ENCODE assay signal across 22 cellular contexts in genomic region chr16:65318138-65318537, GRCh38.
DNase-seq lines count a peak whose midpoint lies in the region; ATAC-seq and TF ChIP-seq lines count a peak whose summit lies in the region.
"Had no signal": no experiment of that assay in that cellular context is flagged by ENCODE, and none has a peak within 500 bp of the region (broad histone marks: within the 10 kb centered on the region; RNA-seq: fewer than 3 reads in every experiment).

No MANE protein-coding gene starts in this region.

- 0 out of 3 replicates have a peak overlapping the region, but pooled peaks have one; percentile 20 for H2BK15ac ChIP-seq in IMR-90 (ENCODE audit: low read depth, low read length)

- no peak overlapping the region for H3K23ac ChIP-seq in IMR-90 (ENCODE audit: low read depth, low read length)

- 0 out of 2 replicates have a peak overlapping the region, but pooled peaks have one; percentile 7 for H2AK5ac ChIP-seq in IMR-90 (ENCODE audit: low read depth, low read length)

- H3K27me3 ChIP-seq in IMR-90 (ENCODE audit: control insufficient read depth, insufficient read depth, low read length) (no peaks in the 10 kb centered on the region), body of pancreas (no peaks in the 10 kb centered on the region)
- H3K27me3 ChIP-seq: tibial nerve had no signal

- H3K4ac ChIP-seq in IMR-90 (ENCODE audit: low read depth, low read length) = no peak overlapping the region

- no peak overlapping the region for H3K18ac ChIP-seq in IMR-90 (ENCODE audit: low read depth, low read length)

- H2BK20ac ChIP-seq in IMR-90 (ENCODE audit: low read depth, low read length) = no peak overlapping the region

- no peak overlapping the region for H3K9ac ChIP-seq in IMR-90 (ENCODE audit: low read depth, low read length)

- H3K56ac ChIP-seq in IMR-90 (ENCODE audit: extremely low read depth, insufficient read depth, low read length) = no peak overlapping the region

- H3K9me3 ChIP-seq in IMR-90 (ENCODE audit: control insufficient read depth, insufficient read depth, low read length) (peaks cover 6% of the 10 kb centered on the region), body of pancreas (no peaks in the 10 kb centered on the region)
- H3K9me3 ChIP-seq: lower lobe of right lung, tibial nerve had no signal

- no peaks in the 10 kb centered on the region for H4K20me1 ChIP-seq in IMR-90 (ENCODE audit: insufficient read depth, low read length)

- H3K14ac ChIP-seq in IMR-90 (replicated peaks; ENCODE audit: low read depth, low read length) = 0 out of 2 replicates have a peak overlapping the region, but pooled peaks have one; percentile 13

- H2AK9ac ChIP-seq in IMR-90 (replicated peaks; ENCODE audit: low read depth, low read length, poor library complexity) = no peak overlapping the region

- H3K4me3 ChIP-seq in AG10803 (ENCODE audit: low read length) (no peak overlapping the region), IMR-90 (ENCODE audit: insufficient read depth, low read depth, low read length) (no peak overlapping the region), astrocyte of the cerebellum (ENCODE audit: low read depth, low read length) (no peak overlapping the region), body of pancreas (no peak overlapping the region)
- H3K4me3 ChIP-seq: coronary artery, lower lobe of right lung, tibial nerve had no signal

- WGBS in IMR-90 (ENCODE audit: extremely low coverage in 2 of 2, insufficient read length in 1 of 2), 2 experiments = 65% methylated on average over 3 of the region's 9 CpGs; no CpG with 5 or more reads in 1 of the 2 experiments
- 30 to 46% methylated on average over 9 of the region's 9 CpGs for WGBS in body of pancreas, 2 donors

- no peak overlapping the region for H4K91ac ChIP-seq in IMR-90 (ENCODE audit: insufficient read depth, low read depth, low read length)

- no peak overlapping the region for H3K4me2 ChIP-seq in IMR-90 (ENCODE audit: low read depth, low read length)

- POLR2A ChIA-PET in IMR-90 (lab: Charles Lee; ENCODE audit: unreplicated experiment) = no interaction called here

- dilution Hi-C loops in IMR-90 (cut with HindIII; ENCODE audit: low sequenced_read_pairs, unreplicated experiment) = no loop called here

- H3K9me1 ChIP-seq in IMR-90 (ENCODE audit: insufficient read depth, low read length) = peaks cover 6% of the 10 kb centered on the region

- TF ChIP-seq CTCF in AG10803 (conservative IDR thresholded peaks at IDR 0.05; ENCODE audit: low read length) (no peak), IMR-90 (conservative IDR thresholded peaks at IDR 0.05; ENCODE audit: low read depth, low read length) (no peak), astrocyte of the cerebellum (IDR thresholded peaks at IDR 0.05; ENCODE audit: low read depth, low read length, missing control alignments) (no peak), body of pancreas (IDR thresholded peaks at IDR 0.05) (no peak)

- ATAC-seq in IMR-90 (ENCODE audit: low read depth) = no peak; the same call in 1 of the 2 replicates
- ATAC-seq in body of pancreas = no peak
- ATAC-seq: lower lobe of right lung; natural killer cell; stimulated activated memory B cell treated with anti-CD40 and anti-IgM and Interleukin-4, amounts not matched to agents 10 μg/mL and 1 μg/mL and 100 μg/mL, for 72 hours had no signal

- CTCF ChIA-PET in IMR-90 (lab: Yijun Ruan, JAX) = no interaction called here

- BruUV-seq in IMR-90 (replicated peaks; lab: Mats Ljungman, UMichigan) = no TSS peak

- no peak for TF ChIP-seq RAD21 in IMR-90 (IDR thresholded peaks at IDR 0.05; ENCODE audit: low read length)

- no peak overlapping the region for H4K8ac ChIP-seq in IMR-90 (ENCODE audit: low read depth in 2 of 2, low read length in 2 of 2)

- peaks cover 10% of the 10 kb centered on the region for H3K4me1 ChIP-seq in IMR-90 (ENCODE audit: control insufficient read depth, insufficient read depth, low read length)
- no peaks in the 10 kb centered on the region for H3K4me1 ChIP-seq in body of pancreas
- H3K4me1 ChIP-seq: lower lobe of right lung had no signal

- no peak for TF ChIP-seq POLR2A in IMR-90 (IDR thresholded peaks at IDR 0.05; ENCODE audit: low read depth, low read length)
- no peak for TF ChIP-seq POLR2A in body of pancreas (IDR thresholded peaks at IDR 0.05)

- no peak overlapping the region for H2BK5ac ChIP-seq in IMR-90 (ENCODE audit: low read depth, low read length, poor library complexity, severe bottlenecking)

- H3K27ac ChIP-seq in IMR-90 (ENCODE audit: insufficient read depth, low read length) (no peak overlapping the region), body of pancreas (no peak overlapping the region)
- H3K27ac ChIP-seq: coronary artery, lower lobe of right lung, tibial nerve had no signal

- in situ Hi-C loops in IMR-90 (cut with MboI; ENCODE audit: low sequenced_read_pairs) (no loop called here), astrocyte of the cerebellum (cut with HindIII; ENCODE audit: low sequenced_read_pairs) (no loop called here)

- H4K5ac ChIP-seq in IMR-90 (ENCODE audit: low read depth, low read length) = no peak overlapping the region

- peak overlapping the region; percentile 11 for H2AFZ ChIP-seq in IMR-90 (replicated peaks; ENCODE audit: low read length, poor library complexity)

- no peaks in the 10 kb centered on the region for H3K79me1 ChIP-seq in IMR-90 (ENCODE audit: low read depth in 1 of 2, low read length in 2 of 2)

- H2BK120ac ChIP-seq in IMR-90 (ENCODE audit: low read depth, low read length) = no peak overlapping the region

- intact Hi-C loops in IMR-90 (cut with micrococcal nuclease) (loop anchor here (10.0 kb wide), 1 partner anchor 847 kb away; no protein-coding TSS in a partner anchor), body of pancreas (cut with DNase I) (no loop called here)

- H3K36me3 ChIP-seq in IMR-90 (ENCODE audit: control insufficient read depth, insufficient read depth, low read length) = no peaks in the 10 kb centered on the region
- no peaks in the 10 kb centered on the region for H3K36me3 ChIP-seq in body of pancreas (replicated peaks in 1 of 2; ENCODE audit: insufficient read depth in 1 of 2, low read depth in 2 of 2)
- H3K36me3 ChIP-seq: lower lobe of right lung, tibial nerve had no signal

- DNase-seq in AG10803 (ENCODE audit: low read depth) = peak; percentile 54
- no peak for DNase-seq in IMR-90
- DNase-seq in astrocyte of the cerebellum (ENCODE audit: low read depth) = peak; percentile 9
- DNase-seq in islet precursor cell = peak; percentile 91
- DNase-seq in body of pancreas = no peak
- no peak for DNase-seq in stimulated activated CD4-positive, alpha-beta T cell treated with anti-CD3 and anti-CD28 coated beads, Interleukin-1b, Interleukin-23, amount 100 ng/mL, for 48 hours
- DNase-seq in NCI-H2196 treated with DMSO at 0.1 percent for 48 hours (lab: John Stamatoyannopoulos, UW; ENCODE audit: unreplicated experiment) = no peak
- no peak for DNase-seq in NCI-H1105 treated with DMSO at 0.1 percent for 48 hours (lab: John Stamatoyannopoulos, UW)
- DNase-seq: activated CD4-positive, alpha-beta T cell treated with anti-CD3 and anti-CD28 coated beads for 48 hours; anterior cingulate cortex; C1 segment of cervical spinal cord; DMS153; HCEC 1CT; lower lobe of right lung; natural killer cell; NCI-H1436; SIG-M5; stimulated activated CD4-positive, alpha-beta T cell treated with anti-CD3 and anti-CD28 coated beads, Interleukin-12 subunit alpha, Interleukin-12 subunit beta, amount 100 ng/mL, for 4 hours; T-helper 9 cell had no signal

TF ChIP-seq in IMR-90, 13 proteins besides CTCF, POLR2A, EP300 and RAD21:
- TF ChIP-seq MAZ (IDR thresholded peaks at IDR 0.05; ENCODE audit: borderline replicate concordance, low read depth, low read length) = no peak
- TF ChIP-seq RCOR1 (IDR thresholded peaks at IDR 0.05; ENCODE audit: insufficient replicate concordance, low read length) = no peak
- TF ChIP-seq ELK1 (IDR thresholded peaks at IDR 0.05; ENCODE audit: borderline replicate concordance, low read depth, low read length) = no peak
- no peak for TF ChIP-seq CEBPB (IDR thresholded peaks at IDR 0.05; ENCODE audit: low read depth, low read length)
- TF ChIP-seq CHD1 (IDR thresholded peaks at IDR 0.05; ENCODE audit: low read depth, low read length) = no peak
- no peak for TF ChIP-seq RFX5 (IDR thresholded peaks at IDR 0.05; ENCODE audit: low read depth, low read length)
- no peak for TF ChIP-seq FOS (IDR thresholded peaks at IDR 0.05; ENCODE audit: low read depth, low read length)

Comparison
In these comparisons a context has a peak if more than half of its experiments do, and no peak if none do; other contexts are left out.
1. DNase-seq: peak in AG10803 (single experiment), astrocyte of the cerebellum (single experiment) and islet precursor cell (single experiment); none in IMR-90 (single experiment), body of pancreas (0 of 4), stimulated activated CD4-positive, alpha-beta T cell treated with anti-CD3 and anti-CD28 coated beads, Interleukin-1b, Interleukin-23, amount 100 ng/mL, for 48 hours (single experiment), NCI-H2196 treated with DMSO at 0.1 percent for 48 hours (single experiment) and NCI-H1105 treated with DMSO at 0.1 percent for 48 hours (single experiment).